Comparison of ENCODE assay signal across 9 cellular contexts in genomic region chr3:186929676-186930075, GRCh38. TPM values are rescaled to one million over a fixed set of nuclear protein-coding genes. Genes with fewer than 3 reads are reported as not detected.
DNase-seq lines count a peak whose midpoint lies in the region; ATAC-seq and TF ChIP-seq lines count a peak whose summit lies in the region.
"Had no signal": no experiment of that assay in that cellular context is flagged by ENCODE, and none has a peak within 500 bp of the region (broad histone marks: within the 10 kb centered on the region; RNA-seq: fewer than 3 reads in every experiment).

No MANE protein-coding gene starts in this region.

- TF ChIP-seq CTCF in cardiac fibroblast (IDR thresholded peaks at IDR 0.05; ENCODE audit: low read depth, low read length), result no peak
- TF ChIP-seq CTCF in vagina (IDR thresholded peaks at IDR 0.05), result no peak

- no peaks in the 10 kb centered on the region for H3K36me3 ChIP-seq in mucosa of stomach (ENCODE audit: control insufficient read depth, insufficient read depth, low read length)
- H3K36me3 ChIP-seq in vagina, result no peaks in the 10 kb centered on the region

- peak overlapping the region; percentile 70 for H3K9ac ChIP-seq in mucosa of stomach (ENCODE audit: low read length)

- H3K4me1 Mint-ChIP-seq in stimulated activated naive CD8-positive, alpha-beta T cell treated with anti-CD3 and anti-CD28 coated beads, Interleukin-15, Interleukin-2, amounts not matched to agents 100 ng/mL and 50 ng/mL, for 24 hours (ENCODE audit: low read depth), result peaks cover 28% of the 10 kb centered on the region

- H3K27me3 ChIP-seq in mucosa of stomach (ENCODE audit: control insufficient read depth, insufficient read depth, low read length), result peaks cover 13% of the 10 kb centered on the region
- no peaks in the 10 kb centered on the region for H3K27me3 ChIP-seq in vagina

- H3K27ac ChIP-seq in vagina, result peak overlapping the region; percentile 82

- H3K4me3 ChIP-seq in cardiac fibroblast (replicated peaks in 1 of 2; ENCODE audit: low read depth in 2 of 2, low read length in 2 of 2), result peak overlapping the region; percentile 73 to 80
- H3K4me3 ChIP-seq in mucosa of stomach (ENCODE audit: low read length), result no peak overlapping the region
- peak overlapping the region; percentile 77 to 80 for H3K4me3 ChIP-seq in vagina

- ATAC-seq in stimulated activated naive CD8-positive, alpha-beta T cell treated with anti-CD3 and anti-CD28 coated beads, Interleukin-15, Interleukin-2, amounts not matched to agents 100 U/mL and 50 U/mL, for 24 hours, result no peak
- no peak for ATAC-seq in HG03469 (IDR thresholded peaks at IDR 0.05; ENCODE audit: unreplicated experiment)
- ATAC-seq in HG03280 (IDR thresholded peaks at IDR 0.05; ENCODE audit: unreplicated experiment), result no peak
- ATAC-seq in GM21360 (IDR thresholded peaks at IDR 0.05; ENCODE audit: unreplicated experiment), result no peak

- peaks cover 23% of the 10 kb centered on the region for H3K36me3 Mint-ChIP-seq in stimulated activated naive CD8-positive, alpha-beta T cell treated with anti-CD3 and anti-CD28 coated beads, Interleukin-15, Interleukin-2, amounts not matched to agents 100 ng/mL and 50 ng/mL, for 24 hours (ENCODE audit: low read depth)

- H3K27me3 Mint-ChIP-seq in stimulated activated naive CD8-positive, alpha-beta T cell treated with anti-CD3 and anti-CD28 coated beads, Interleukin-15, Interleukin-2, amounts not matched to agents 100 ng/mL and 50 ng/mL, for 24 hours, result no peaks in the 10 kb centered on the region

- H3K27ac Mint-ChIP-seq in stimulated activated naive CD8-positive, alpha-beta T cell treated with anti-CD3 and anti-CD28 coated beads, Interleukin-15, Interleukin-2, amounts not matched to agents 100 ng/mL and 50 ng/mL, for 24 hours, result peak overlapping the region; percentile 94

- DNase-seq in stimulated activated naive CD8-positive, alpha-beta T cell treated with anti-CD3 and anti-CD28 coated beads, Interleukin-15, Interleukin-2, amounts not matched to agents 100 U/mL and 50 U/mL, for 24 hours, result no peak
- no peak for DNase-seq in cardiac fibroblast (ENCODE audit: low read depth in 2 of 2)
- DNase-seq in vagina (ENCODE audit: extremely low spot score in 2 of 2), result no peak
- DNase-seq: NCI-H446 treated with DMSO at 0.1 percent for 48 hours had no signal

- peak overlapping the region; percentile 98 for H3K4me3 Mint-ChIP-seq in stimulated activated naive CD8-positive, alpha-beta T cell treated with anti-CD3 and anti-CD28 coated beads, Interleukin-15, Interleukin-2, amounts not matched to agents 100 ng/mL and 50 ng/mL, for 24 hours

- intact Hi-C loops in vagina (cut with DNase I), result no loop called here

- H3K9me3 ChIP-seq in mucosa of stomach (ENCODE audit: control insufficient read depth, low read length) (no peaks in the 10 kb centered on the region), vagina (no peaks in the 10 kb centered on the region)

- no peaks in the 10 kb centered on the region for H3K9me3 Mint-ChIP-seq in stimulated activated naive CD8-positive, alpha-beta T cell treated with anti-CD3 and anti-CD28 coated beads, Interleukin-15, Interleukin-2, amounts not matched to agents 100 ng/mL and 50 ng/mL, for 24 hours

- H3K4me1 ChIP-seq in mucosa of stomach (ENCODE audit: control insufficient read depth, insufficient read depth, low read length), result peaks cover 6% of the 10 kb centered on the region
- peaks cover 27% of the 10 kb centered on the region for H3K4me1 ChIP-seq in vagina

- TF ChIP-seq POLR2A in vagina (IDR thresholded peaks at IDR 0.05), result no peak

RNA-seq across cellular contexts. Expression of gene ST6GAL1, which starts 0.7 kb away (rescaled TPM):
- total RNA-seq in vagina, result 37.8 TPM
